9 cellular contexts compared by ENCODE assay signal in genomic region chr3:98980915-98981596, GRCh38.
A peak's percentile ranks its signal among the peaks of the same experiment; 100 is the strongest.
DNase-seq lines count a peak whose midpoint lies in the region; ATAC-seq and TF ChIP-seq lines count a peak whose summit lies in the region.
"Had no signal": no experiment of that assay in that cellular context is flagged by ENCODE, and none has a peak within 500 bp of the region (broad histone marks: within the 10 kb centered on the region; RNA-seq: fewer than 3 reads in every experiment).

No MANE protein-coding gene starts in this region.

- H3K36me3 ChIP-seq in MM.1S (replicated peaks; ENCODE audit: insufficient read depth, low read length) = no peaks in the 10 kb centered on the region

- H2AFZ ChIP-seq in MM.1S (ENCODE audit: low read length) = no peak overlapping the region

- DNase-seq in RPMI7951 (ENCODE audit: low read depth) (peak; percentile 98), skeletal muscle cell (ENCODE audit: low read depth) (peak; percentile 45), MM.1S (no peak), left colon (no peak)
- DNase-seq in activated CD4-positive, alpha-beta memory T cell treated with anti-CD3 and anti-CD28 coated beads for 36 hours = no peak
- DNase-seq: naive B cell, NCI-H1092 had no signal

- H3F3A ChIP-seq in MM.1S (ENCODE audit: insufficient read depth, low read length) = no peaks in the 10 kb centered on the region

- no peaks in the 10 kb centered on the region for H3K9me2 ChIP-seq in MM.1S (replicated peaks; ENCODE audit: insufficient read depth, low read length)

- H4K20me1 ChIP-seq in MM.1S (ENCODE audit: insufficient read depth, low read length) = no peaks in the 10 kb centered on the region

- no peaks in the 10 kb centered on the region for H3K4me1 Mint-ChIP-seq in activated CD4-positive, alpha-beta memory T cell treated with anti-CD3 and anti-CD28 coated beads for 36 hours (ENCODE audit: low read depth)
- H3K4me1 Mint-ChIP-seq: naive B cell had no signal

- H3K79me2 ChIP-seq in MM.1S (ENCODE audit: low read length) = no peaks in the 10 kb centered on the region

- CTCF ChIA-PET in activated CD4-positive, alpha-beta memory T cell treated with anti-CD3 and anti-CD28 coated beads for 36 hours (lab: Charles Lee) = interaction anchor here (0.6 kb wide), 1 partner anchor 383 kb away, joined by 3 read pairs; no protein-coding TSS in a partner anchor

- H3K27me3 Mint-ChIP-seq in activated CD4-positive, alpha-beta memory T cell treated with anti-CD3 and anti-CD28 coated beads for 36 hours = peaks cover 2% of the 10 kb centered on the region

- peaks cover 7% of the 10 kb centered on the region for H3K4me1 ChIP-seq in MM.1S (ENCODE audit: low read length)

- intact Hi-C loops in activated CD4-positive, alpha-beta memory T cell treated with anti-CD3 and anti-CD28 coated beads for 36 hours (cut with micrococcal nuclease) = no loop called here
- intact Hi-C loops in left colon (cut with DNase I, micrococcal nuclease) = loop anchor here in 1 of 2 donors (10.0 kb wide), 1 partner anchor 156 kb away; no protein-coding TSS in a partner anchor

- H3K27ac ChIP-seq in MM.1S (ENCODE audit: low read length) = no peak overlapping the region

- H3K9me3 ChIP-seq in MM.1S (replicated peaks; ENCODE audit: insufficient read depth, low read length) = no peaks in the 10 kb centered on the region

- no peak for TF ChIP-seq CTCF in MM.1S (IDR thresholded peaks at IDR 0.05; ENCODE audit: low read length)

- H3K9me3 Mint-ChIP-seq in activated CD4-positive, alpha-beta memory T cell treated with anti-CD3 and anti-CD28 coated beads for 36 hours = no peaks in the 10 kb centered on the region

- POLR2A ChIA-PET in activated CD4-positive, alpha-beta memory T cell treated with anti-CD3 and anti-CD28 coated beads for 36 hours (lab: Charles Lee) = no interaction called here

- no peak overlapping the region for H3K4me2 ChIP-seq in MM.1S (ENCODE audit: low read depth, low read length)

- H3K36me3 Mint-ChIP-seq in activated CD4-positive, alpha-beta memory T cell treated with anti-CD3 and anti-CD28 coated beads for 36 hours = no peaks in the 10 kb centered on the region
- H3K36me3 Mint-ChIP-seq: naive B cell had no signal

- H3K4me3 ChIP-seq in skeletal muscle cell (ENCODE audit: low read depth, low read length) (peak overlapping the region; percentile 36), MM.1S (ENCODE audit: low read length) (no peak overlapping the region)

- H3K27ac Mint-ChIP-seq in activated CD4-positive, alpha-beta memory T cell treated with anti-CD3 and anti-CD28 coated beads for 36 hours = no peak overlapping the region
- H3K27ac Mint-ChIP-seq: naive B cell had no signal

- no peak overlapping the region for H3K4me3 Mint-ChIP-seq in activated CD4-positive, alpha-beta memory T cell treated with anti-CD3 and anti-CD28 coated beads for 36 hours
- H3K4me3 Mint-ChIP-seq: naive B cell had no signal

- no peaks in the 10 kb centered on the region for H3K27me3 ChIP-seq in MM.1S (replicated peaks; ENCODE audit: insufficient read depth, low read length)

- ATAC-seq in GM18909 (IDR thresholded peaks at IDR 0.05; ENCODE audit: poor library complexity, unreplicated experiment) = peak; percentile 89
- ATAC-seq in HG02798 (IDR thresholded peaks at IDR 0.05; ENCODE audit: poor library complexity, unreplicated experiment) = peak; percentile 90
- no peak for ATAC-seq in left colon

- H3K9ac ChIP-seq in MM.1S (ENCODE audit: low read length) = no peak overlapping the region

Comparison
In these comparisons a context has a peak if more than half of its experiments do, and no peak if none do; other contexts are left out.
1. DNase-seq: peak in RPMI7951 (single experiment) and skeletal muscle cell (single experiment); none in activated CD4-positive, alpha-beta memory T cell treated with anti-CD3 and anti-CD28 coated beads for 36 hours (single experiment), MM.1S (single experiment) and left colon (0 of 2).